In genomic region chr21:44778499-44778911, GRCh38 we compare ENCODE assay signal across 1 cellular context.
TF ChIP-seq lines count a peak whose summit lies in the region.

No MANE protein-coding gene starts in this region.

TF ChIP-seq in HepG2, 621 proteins besides CTCF, POLR2A, EP300 and RAD21 (continues in another document):
- TF ChIP-seq ONECUT2 (CRISPR knock-in tag; IDR thresholded peaks at IDR 0.05) (peak; percentile 93), SMAD3 (CRISPR knock-in tag; IDR thresholded peaks at IDR 0.05) (peak; percentile 80), ZNF629 (CRISPR knock-in tag; conservative IDR thresholded peaks at IDR 0.05) (peak; percentile 91), PAXIP1 (CRISPR knock-in tag; conservative IDR thresholded peaks at IDR 0.05) (peak; percentile 58), HIC2 (CRISPR knock-in tag; IDR thresholded peaks at IDR 0.05; ENCODE audit: low read depth) (no peak), SMARCC2 (IDR thresholded peaks at IDR 0.05) (no peak), MTERF4 (CRISPR knock-in tag; IDR thresholded peaks at IDR 0.05) (no peak), HBP1 (CRISPR knock-in tag; IDR thresholded peaks at IDR 0.05; ENCODE audit: low read depth) (no peak), ZNF775 (CRISPR knock-in tag; IDR thresholded peaks at IDR 0.05; ENCODE audit: borderline replicate concordance) (no peak), ZNF235 (CRISPR knock-in tag; IDR thresholded peaks at IDR 0.05; ENCODE audit: borderline replicate concordance) (no peak), ZNF292 (CRISPR knock-in tag; IDR thresholded peaks at IDR 0.05; ENCODE audit: borderline replicate concordance, low read depth) (peak; percentile 89; the same call in 1 of the 2 replicates), ERF (CRISPR knock-in tag; IDR thresholded peaks at IDR 0.05) (0 out of 2 replicates have a peak, but pooled peaks have one; percentile 33), ATF3 (CRISPR knock-in tag; IDR thresholded peaks at IDR 0.05) (peak; percentile 94), NPAS2 (CRISPR knock-in tag; IDR thresholded peaks at IDR 0.05; ENCODE audit: borderline replicate concordance) (no peak), ZNF747 (CRISPR knock-in tag; IDR thresholded peaks at IDR 0.05; ENCODE audit: borderline replicate concordance) (no peak), ZKSCAN5 (CRISPR knock-in tag; IDR thresholded peaks at IDR 0.05) (no peak), ZBTB33 (CRISPR knock-in tag; IDR thresholded peaks at IDR 0.05) (peak; percentile 51; the same call in 1 of the 2 replicates), SRF (IDR thresholded peaks at IDR 0.05; ENCODE audit: low read depth, low read length) (no peak), ZNF83 (CRISPR knock-in tag; IDR thresholded peaks at IDR 0.05; ENCODE audit: borderline replicate concordance) (no peak), XBP1 (CRISPR knock-in tag; IDR thresholded peaks at IDR 0.05) (no peak), ZNF556 (CRISPR knock-in tag; IDR thresholded peaks at IDR 0.05; ENCODE audit: borderline replicate concordance) (no peak), GABPB1 (CRISPR knock-in tag; IDR thresholded peaks at IDR 0.05) (no peak), SOX5 (CRISPR knock-in tag; IDR thresholded peaks at IDR 0.05; ENCODE audit: borderline replicate concordance) (peak; percentile 68; the same call in 1 of the 2 replicates), ZNF589 (CRISPR knock-in tag; conservative IDR thresholded peaks at IDR 0.05) (no peak), CHCHD3 (CRISPR knock-in tag; IDR thresholded peaks at IDR 0.05) (no peak), ZNF383 (CRISPR knock-in tag; IDR thresholded peaks at IDR 0.05; ENCODE audit: borderline replicate concordance) (no peak), ZNF160 (CRISPR knock-in tag; IDR thresholded peaks at IDR 0.05) (no peak), DRAP1 (CRISPR knock-in tag; IDR thresholded peaks at IDR 0.05) (0 out of 2 replicates have a peak, but pooled peaks have one; percentile 15), MNT (IDR thresholded peaks at IDR 0.05) (no peak), E2F2 (CRISPR knock-in tag; IDR thresholded peaks at IDR 0.05; ENCODE audit: borderline replicate concordance) (no peak), NAIF1 (CRISPR knock-in tag; IDR thresholded peaks at IDR 0.05; ENCODE audit: borderline replicate concordance) (no peak), RARA (CRISPR knock-in tag; IDR thresholded peaks at IDR 0.05) (peak; percentile 50; the same call in 1 of the 2 replicates), ZNF781 (CRISPR knock-in tag; IDR thresholded peaks at IDR 0.05; ENCODE audit: borderline replicate concordance, not compliant biosample characterization) (no peak), NR1H2 (CRISPR knock-in tag; IDR thresholded peaks at IDR 0.05; ENCODE audit: borderline replicate concordance, low read depth) (no peak), JUNB (CRISPR knock-in tag; IDR thresholded peaks at IDR 0.05; ENCODE audit: borderline replicate concordance) (peak; percentile 81), ZNF776 (CRISPR knock-in tag; IDR thresholded peaks at IDR 0.05) (no peak), THYN1 (CRISPR knock-in tag; IDR thresholded peaks at IDR 0.05; ENCODE audit: borderline replicate concordance, low read depth) (no peak), JUN (CRISPR knock-in tag; IDR thresholded peaks at IDR 0.05) (peak; percentile 90), ETV5 (CRISPR knock-in tag; IDR thresholded peaks at IDR 0.05; ENCODE audit: borderline replicate concordance) (peak; percentile 46; the same call in 1 of the 2 replicates), CEBPG (CRISPR knock-in tag; IDR thresholded peaks at IDR 0.05) (peak; percentile 57; the same call in 1 of the 2 replicates), CSRNP1 (CRISPR knock-in tag; IDR thresholded peaks at IDR 0.05) (no peak), GATA4 (IDR thresholded peaks at IDR 0.05; ENCODE audit: borderline replicate concordance, low read depth) (no peak), RAD51 (IDR thresholded peaks at IDR 0.05; ENCODE audit: borderline replicate concordance) (no peak), PAWR (CRISPR knock-in tag; IDR thresholded peaks at IDR 0.05; ENCODE audit: borderline replicate concordance) (no peak), SYNCRIP (IDR thresholded peaks at IDR 0.05; ENCODE audit: insufficient read depth, low read depth, low read length) (no peak), HDAC6 (IDR thresholded peaks at IDR 0.05; ENCODE audit: low read depth, low read length) (no peak), NFIB (CRISPR knock-in tag; IDR thresholded peaks at IDR 0.05; ENCODE audit: borderline replicate concordance) (no peak), ELF3 (CRISPR knock-in tag; IDR thresholded peaks at IDR 0.05) (peak; percentile 84), ZNF770 (CRISPR knock-in tag; IDR thresholded peaks at IDR 0.05) (no peak), HOXA3 (CRISPR knock-in tag; IDR thresholded peaks at IDR 0.05) (peak; percentile 40; the same call in 1 of the 2 replicates), ZSCAN20 (CRISPR knock-in tag; IDR thresholded peaks at IDR 0.05; ENCODE audit: borderline replicate concordance) (no peak), HNF4A (CRISPR knock-in tag; IDR thresholded peaks at IDR 0.05) (peak; percentile 33)
